ENCODE assay signal across 8 cellular contexts in genomic region chr1:50231209-50231608, GRCh38.
"Had no signal": no experiment of that assay in that cellular context is flagged by ENCODE, and none has a peak within 500 bp of the region (broad histone marks: within the 10 kb centered on the region; RNA-seq: fewer than 3 reads in every experiment).

No MANE protein-coding gene starts in this region.

- H3K36me3 ChIP-seq: HAP-1 had no signal

- H3K27ac ChIP-seq: GM23248, HL-60 had no signal

- FAIRE-seq: HepG2 had no signal

- ATAC-seq: HCT116, HepG2 had no signal

- H3K9ac ChIP-seq: GM23248 had no signal

- H3K4me3 ChIP-seq: GM23248, HAP-1 had no signal

- H3K4me1 ChIP-seq: HAP-1 had no signal

- DNase-seq: GM23248, GOT3, H7, HFFc6 had no signal
